In genomic region chr12:57241556-57242310, GRCh38 we compare ENCODE assay signal across 1 cellular context.
TF ChIP-seq lines count a peak whose summit lies in the region.

No MANE protein-coding gene starts in this region.

TF ChIP-seq in HEK293, 187 proteins besides CTCF, POLR2A, EP300 and RAD21 (continued from another document):
- peak; percentile 47 for TF ChIP-seq PATZ1 (tag by site-specific recombination; IDR thresholded peaks at IDR 0.05)
- 0 out of 2 replicates have a peak, but pooled peaks have one; percentile 24 for TF ChIP-seq IKZF3 (tag by site-specific recombination; IDR thresholded peaks at IDR 0.05)
- no peak for TF ChIP-seq ZNF140 (tag by site-specific recombination; IDR thresholded peaks at IDR 0.05)
- TF ChIP-seq ZNF549 (tag by site-specific recombination; IDR thresholded peaks at IDR 0.05): no peak
- no peak for TF ChIP-seq ZNF248 (tag by site-specific recombination; IDR thresholded peaks at IDR 0.05)
